Comparison of ENCODE assay signal across 13 cellular contexts in genomic region chr13:76164290-76164689, GRCh38.
"Had no signal": no experiment of that assay in that cellular context is flagged by ENCODE, and none has a peak within 500 bp of the region (broad histone marks: within the 10 kb centered on the region; RNA-seq: fewer than 3 reads in every experiment).

No MANE protein-coding gene starts in this region.

- H3K27ac ChIP-seq: esophagus muscularis mucosa, gastrocnemius medialis, left ventricle myocardium inferior, neural progenitor cell, parathyroid adenoma, stomach, tibial artery, uterus had no signal

- H3K79me2 ChIP-seq: parathyroid adenoma had no signal

- H3K4me1 ChIP-seq: neural progenitor cell, parathyroid adenoma, uterus had no signal

- H3K36me3 ChIP-seq: esophagus muscularis mucosa, gastrocnemius medialis, left ventricle myocardium inferior, neural progenitor cell, stomach, tibial artery, uterus had no signal

- H2AFZ ChIP-seq: neural progenitor cell, parathyroid adenoma had no signal

- H3K9me3 ChIP-seq: esophagus muscularis mucosa, gastrocnemius medialis, tibial artery, uterus had no signal

- H3K4me2 ChIP-seq: neural progenitor cell had no signal

- H3K4me3 ChIP-seq: esophagus muscularis mucosa, gastrocnemius medialis, left ventricle myocardium inferior, neural progenitor cell, stomach, tibial artery, uterus had no signal

- H3K9ac ChIP-seq: neural progenitor cell, parathyroid adenoma had no signal

- H3K27me3 ChIP-seq: esophagus muscularis mucosa, gastrocnemius medialis, neural progenitor cell, stomach, tibial artery, uterus had no signal

- DNase-seq: activated CD4-positive, alpha-beta memory T cell treated with anti-CD3 and anti-CD28 coated beads for 36 hours; activated gamma-delta T cell; activated T-cell treated with anti-CD3 and anti-CD28 coated beads, Interleukin-2, amount 50 U/mL, for 48 hours; amygdala; gastrocnemius medialis; kidney; left ventricle myocardium inferior; stomach; tibial artery; uterus had no signal
